ENCODE assay signal across 9 cellular contexts in the genomic region with DNA sequence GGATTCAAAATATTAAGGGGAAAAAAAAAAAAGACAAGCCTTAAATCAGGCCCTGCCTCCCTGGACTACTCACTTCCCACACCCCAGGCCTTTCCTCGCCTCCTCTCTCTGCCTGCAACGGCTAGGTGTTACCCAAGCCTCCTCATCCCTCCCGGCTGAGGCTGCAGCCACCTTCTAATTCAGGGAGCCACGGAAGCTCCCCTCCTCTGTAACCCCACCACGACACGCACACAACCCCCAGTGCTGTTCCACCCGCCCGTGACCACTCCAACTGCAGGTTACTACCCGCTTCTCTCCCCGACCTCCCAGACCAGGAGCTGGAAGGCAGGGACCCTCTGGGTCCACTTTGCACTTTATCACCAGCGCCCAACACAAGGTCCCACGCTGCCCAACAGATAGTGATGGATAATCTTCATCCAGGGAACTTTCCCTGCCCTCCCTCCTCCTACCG. TPM values are rescaled to one million over a fixed set of nuclear protein-coding genes. Genes with fewer than 3 reads are reported as not detected.
DNase-seq lines count a peak whose midpoint lies in the region; ATAC-seq and FAIRE-seq lines count a peak whose summit lies in the region.
"Had no signal": no experiment of that assay in that cellular context is flagged by ENCODE, and none has a peak within 500 bp of the region (broad histone marks: within the 10 kb centered on the region; RNA-seq: fewer than 3 reads in every experiment).

No MANE protein-coding gene starts in this region.

- DNase-seq in HS-5 (ENCODE audit: low read depth) (peak; percentile 46), frontal cortex (ENCODE audit: low spot score in 2 of 2) (no peak), NCI-H526 treated with DMSO at 0.1 percent for 48 hours (lab: John Stamatoyannopoulos, UW) (no peak)
- no peak for DNase-seq in activated T-helper 1 cell treated with anti-CD3 and anti-CD28 coated beads, Interleukin-12 subunit alpha, Interleukin-12 subunit beta, Interleukin-2, Interleukin-4 antibody, amounts not matched to agents 30 ng/mL and 10 ng/mL and 1 ng/mL, durations not matched to agents 14 hours and 24 hours and 36 hours (ENCODE audit: low spot score)

- H3K4me3 ChIP-seq in iPS-15b (ENCODE audit: low read depth, low read length) (peak overlapping the region; percentile 81), stomach smooth muscle (ENCODE audit: low read length in 2 of 2) (peak overlapping the region; percentile 66 to 83)

- H3K9me3 ChIP-seq in iPS-15b (ENCODE audit: control insufficient read depth, insufficient read depth, low read length) = no peaks in the 10 kb centered on the region
- H3K9me3 ChIP-seq in stomach smooth muscle (ENCODE audit: control insufficient read depth in 2 of 2, low read length in 2 of 2) = no peaks in the 10 kb centered on the region

- H3K36me3 ChIP-seq in iPS-15b (ENCODE audit: control insufficient read depth, insufficient read depth, low read length) (peaks cover 10% of the 10 kb centered on the region), stomach smooth muscle (ENCODE audit: control insufficient read depth in 2 of 2, insufficient read depth in 2 of 2, low read length in 2 of 2) (peaks cover 2 to 3% of the 10 kb centered on the region in 2 donors)

- no peaks in the 10 kb centered on the region for H3K9me3 Mint-ChIP-seq in activated T-helper 1 cell treated with anti-CD3 and anti-CD28 coated beads, Interleukin-12 subunit alpha, Interleukin-12 subunit beta, Interleukin-2, Interleukin-4 antibody, amounts not matched to agents 30 ng/mL and 10 ng/mL and 1 ng/mL, durations not matched to agents 14 hours and 24 hours and 36 hours

- H3K9ac ChIP-seq in iPS-15b (ENCODE audit: low read depth, low read length) (peak overlapping the region; percentile 79), stomach smooth muscle (ENCODE audit: low read length in 2 of 2) (peak overlapping the region; percentile 68 to 70)

- H3K27me3 ChIP-seq in iPS-15b (ENCODE audit: control insufficient read depth, insufficient read depth, low read length) (peaks cover 3% of the 10 kb centered on the region), stomach smooth muscle (ENCODE audit: control insufficient read depth in 1 of 2, insufficient read depth in 2 of 2, low read length in 2 of 2) (no peaks in the 10 kb centered on the region)

- H3K27ac ChIP-seq in stomach smooth muscle (ENCODE audit: low read length) = no peak overlapping the region
- H3K27ac ChIP-seq: HL-60 had no signal

- intact Hi-C loops in activated T-helper 1 cell treated with anti-CD3 and anti-CD28 coated beads, Interleukin-12 subunit alpha, Interleukin-12 subunit beta, Interleukin-2, Interleukin-4 antibody, amounts not matched to agents 30 ng/mL and 10 ng/mL and 1 ng/mL, durations not matched to agents 14 hours and 24 hours and 36 hours (cut with micrococcal nuclease) = no loop called here

- H3K4me1 Mint-ChIP-seq in activated T-helper 1 cell treated with anti-CD3 and anti-CD28 coated beads, Interleukin-12 subunit alpha, Interleukin-12 subunit beta, Interleukin-2, Interleukin-4 antibody, amounts not matched to agents 30 ng/mL and 10 ng/mL and 1 ng/mL, durations not matched to agents 14 hours and 24 hours and 36 hours (ENCODE audit: low read depth) = peaks cover 17% of the 10 kb centered on the region

- H3K27me3 Mint-ChIP-seq in activated T-helper 1 cell treated with anti-CD3 and anti-CD28 coated beads, Interleukin-12 subunit alpha, Interleukin-12 subunit beta, Interleukin-2, Interleukin-4 antibody, amounts not matched to agents 30 ng/mL and 10 ng/mL and 1 ng/mL, durations not matched to agents 14 hours and 24 hours and 36 hours (ENCODE audit: insufficient read depth) = peaks cover 34% of the 10 kb centered on the region

- FAIRE-seq in frontal cortex (lab: Jason Lieb, UNC) = no peak
- FAIRE-seq: endometrium had no signal

- H3K4me1 ChIP-seq in iPS-15b (ENCODE audit: control insufficient read depth, insufficient read depth, low read length) (no peaks in the 10 kb centered on the region), stomach smooth muscle (ENCODE audit: control insufficient read depth, insufficient read depth, low read length) (peaks cover 10% of the 10 kb centered on the region)

- no peak overlapping the region for H3K27ac Mint-ChIP-seq in activated T-helper 1 cell treated with anti-CD3 and anti-CD28 coated beads, Interleukin-12 subunit alpha, Interleukin-12 subunit beta, Interleukin-2, Interleukin-4 antibody, amounts not matched to agents 30 ng/mL and 10 ng/mL and 1 ng/mL, durations not matched to agents 14 hours and 24 hours and 36 hours

- ATAC-seq in GM19395 (IDR thresholded peaks at IDR 0.05; ENCODE audit: unreplicated experiment) = no peak

- H3K4me3 Mint-ChIP-seq in activated T-helper 1 cell treated with anti-CD3 and anti-CD28 coated beads, Interleukin-12 subunit alpha, Interleukin-12 subunit beta, Interleukin-2, Interleukin-4 antibody, amounts not matched to agents 30 ng/mL and 10 ng/mL and 1 ng/mL, durations not matched to agents 14 hours and 24 hours and 36 hours = peak overlapping the region; percentile 79

- no peaks in the 10 kb centered on the region for H3K36me3 Mint-ChIP-seq in activated T-helper 1 cell treated with anti-CD3 and anti-CD28 coated beads, Interleukin-12 subunit alpha, Interleukin-12 subunit beta, Interleukin-2, Interleukin-4 antibody, amounts not matched to agents 30 ng/mL and 10 ng/mL and 1 ng/mL, durations not matched to agents 14 hours and 24 hours and 36 hours (ENCODE audit: low read depth)

RNA-seq across cellular contexts. Expression of gene KIF7, which starts 0.9 kb away (rescaled TPM):
- 2.4 and 2.7 TPM in 2 replicates for total RNA-seq in activated T-helper 1 cell treated with anti-CD3 and anti-CD28 coated beads, Interleukin-12 subunit alpha, Interleukin-12 subunit beta, Interleukin-2, Interleukin-4 antibody, amounts not matched to agents 30 ng/mL and 10 ng/mL and 1 ng/mL, durations not matched to agents 14 hours and 24 hours and 36 hours
- 4.9 TPM for total RNA-seq in frontal cortex

RNA-seq across cellular contexts. Expression of gene PLIN1, which starts 24.8 kb away (rescaled TPM):
- total RNA-seq in activated T-helper 1 cell treated with anti-CD3 and anti-CD28 coated beads, Interleukin-12 subunit alpha, Interleukin-12 subunit beta, Interleukin-2, Interleukin-4 antibody, amounts not matched to agents 30 ng/mL and 10 ng/mL and 1 ng/mL, durations not matched to agents 14 hours and 24 hours and 36 hours = not detected in 2 replicates
- total RNA-seq in frontal cortex = under 0.01 TPM

RNA-seq across cellular contexts. Expression of gene PEX11A, which starts 36.2 kb away (rescaled TPM):
- 0.66 and 1.0 TPM in 2 replicates for total RNA-seq in activated T-helper 1 cell treated with anti-CD3 and anti-CD28 coated beads, Interleukin-12 subunit alpha, Interleukin-12 subunit beta, Interleukin-2, Interleukin-4 antibody, amounts not matched to agents 30 ng/mL and 10 ng/mL and 1 ng/mL, durations not matched to agents 14 hours and 24 hours and 36 hours
- total RNA-seq in frontal cortex = 12.6 TPM

RNA-seq across cellular contexts. Expression of gene WDR93, which starts 36.3 kb away (rescaled TPM):
- not detected in 2 replicates for total RNA-seq in activated T-helper 1 cell treated with anti-CD3 and anti-CD28 coated beads, Interleukin-12 subunit alpha, Interleukin-12 subunit beta, Interleukin-2, Interleukin-4 antibody, amounts not matched to agents 30 ng/mL and 10 ng/mL and 1 ng/mL, durations not matched to agents 14 hours and 24 hours and 36 hours
- total RNA-seq in frontal cortex = 0.41 TPM
